In the genomic region with DNA sequence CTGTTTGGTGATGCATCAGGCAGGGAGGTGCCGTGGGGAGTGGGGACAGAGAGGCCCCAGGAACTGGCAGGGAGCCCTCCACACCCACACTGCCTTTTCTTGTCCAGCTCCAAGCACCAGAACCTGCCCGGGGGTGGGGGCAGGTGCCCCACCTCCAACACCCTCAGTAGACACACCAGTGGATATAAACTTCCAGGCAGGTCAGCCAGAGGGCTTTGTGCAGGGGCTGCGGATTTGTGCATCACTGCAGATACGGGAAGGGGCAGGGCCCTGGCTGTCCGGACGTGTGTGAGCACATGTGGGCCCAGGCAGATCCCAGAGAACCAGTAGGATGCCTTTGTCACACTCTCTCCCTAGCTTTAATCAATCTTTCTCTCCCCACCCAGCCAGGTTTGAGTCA, we compare ENCODE assay signal across 23 cellular contexts. TPM values are rescaled to one million over a fixed set of nuclear protein-coding genes. Genes with fewer than 3 reads are reported as not detected.
DNase-seq lines count a peak whose midpoint lies in the region; ATAC-seq, FAIRE-seq and TF ChIP-seq lines count a peak whose summit lies in the region.
"Had no signal": no experiment of that assay in that cellular context is flagged by ENCODE, and none has a peak within 500 bp of the region (broad histone marks: within the 10 kb centered on the region; RNA-seq: fewer than 3 reads in every experiment).

No MANE protein-coding gene starts in this region.

- H3K9me3 ChIP-seq in astrocyte (ENCODE audit: insufficient read depth, low read depth, low read length), result no peaks in the 10 kb centered on the region
- H3K9me3 ChIP-seq in H9 (ENCODE audit: control insufficient read depth, low read depth, low read length), result no peaks in the 10 kb centered on the region
- H3K9me3 ChIP-seq: ovary, testis had no signal

- no peaks in the 10 kb centered on the region for H3K23me2 ChIP-seq in H9 (ENCODE audit: insufficient read length, low read depth, low read length, poor library complexity, severe bottlenecking)

- H2AFZ ChIP-seq in astrocyte (ENCODE audit: low read depth, low read length) (no peak overlapping the region), H9 (ENCODE audit: low read length) (no peak overlapping the region)
- H2AFZ ChIP-seq: GM23248 had no signal

- no peak overlapping the region for H2BK120ac ChIP-seq in H9 (ENCODE audit: low read depth, low read length, poor library complexity, severe bottlenecking)

- H3K79me1 ChIP-seq in H9 (ENCODE audit: insufficient read depth, low read depth, low read length, poor library complexity, severe bottlenecking), result no peaks in the 10 kb centered on the region

- H3K9me3 Mint-ChIP-seq in astrocyte (ENCODE audit: unreplicated experiment) (no peaks in the 10 kb centered on the region), H9 (no peaks in the 10 kb centered on the region)
- H3K9me3 Mint-ChIP-seq: activated B cell treated with CpG ODN at 0.5 μM for 24 hours; activated CD8-positive, alpha-beta T cell treated with anti-CD3 and anti-CD28 coated beads for 36 hours; brain; naive B cell; stimulated activated naive B cell treated with anti-CD40 and anti-IgM and Interleukin-4, amounts not matched to agents 10 μg/mL and 1 μg/mL and 100 μg/mL, for 72 hours had no signal

- no peak overlapping the region for H3K56ac ChIP-seq in H9 (ENCODE audit: insufficient read length, low read depth, low read length)

- intact Hi-C loops in posterior vena cava (cut with DNase I), result no loop called here

- H3K79me2 ChIP-seq in astrocyte (ENCODE audit: insufficient read depth, low read length) (no peaks in the 10 kb centered on the region), H9 (ENCODE audit: insufficient read depth, low read length) (no peaks in the 10 kb centered on the region)

- no peak overlapping the region for H3T11ph ChIP-seq in H9 (ENCODE audit: low read length)

- H3K4me2 ChIP-seq in astrocyte (ENCODE audit: low read length), result no peak overlapping the region
- H3K4me2 ChIP-seq in H9 (ENCODE audit: insufficient read depth, insufficient read length, low read length), result no peak overlapping the region
- H3K4me2 ChIP-seq: KMS-11 had no signal

- no peak overlapping the region for H3K4me3 ChIP-seq in astrocyte (ENCODE audit: insufficient read depth, low read depth, low read length)
- H3K4me3 ChIP-seq: GM23248, ovary, testis had no signal

- H3K4me1 ChIP-seq in astrocyte (ENCODE audit: insufficient read depth, low read length), result peaks cover 3% of the 10 kb centered on the region
- H3K4me1 ChIP-seq in foreskin keratinocyte, result peaks cover 11% of the 10 kb centered on the region
- no peaks in the 10 kb centered on the region for H3K4me1 ChIP-seq in H9 (ENCODE audit: insufficient read depth, low read length)
- H3K4me1 ChIP-seq: testis had no signal

- H2BK20ac ChIP-seq in H9 (ENCODE audit: low read depth, low read length, poor library complexity, severe bottlenecking), result no peak overlapping the region

- no peak overlapping the region for H3K27ac ChIP-seq in astrocyte (ENCODE audit: low read depth, low read length)
- no peak overlapping the region for H3K27ac ChIP-seq in foreskin keratinocyte
- H3K27ac ChIP-seq in H9 (ENCODE audit: insufficient read length, low read depth, low read length), result no peak overlapping the region
- H3K27ac ChIP-seq: GM23248, KMS-11, ovary, testis had no signal

- peaks cover 4% of the 10 kb centered on the region for H3K27me3 Mint-ChIP-seq in astrocyte (ENCODE audit: low read depth, unreplicated experiment)
- no peaks in the 10 kb centered on the region; the same call in 1 of the 2 replicates for H3K27me3 Mint-ChIP-seq in H9 (ENCODE audit: low read depth)
- H3K27me3 Mint-ChIP-seq: activated B cell treated with CpG ODN at 0.5 μM for 24 hours; activated CD8-positive, alpha-beta T cell treated with anti-CD3 and anti-CD28 coated beads for 36 hours; naive B cell; stimulated activated naive B cell treated with anti-CD40 and anti-IgM and Interleukin-4, amounts not matched to agents 10 μg/mL and 1 μg/mL and 100 μg/mL, for 72 hours had no signal

- H3K4ac ChIP-seq in H9 (ENCODE audit: low read depth, low read length), result no peak overlapping the region

- no peaks in the 10 kb centered on the region for H3K27me3 ChIP-seq in astrocyte (ENCODE audit: insufficient read depth, low read length)
- H3K27me3 ChIP-seq in foreskin keratinocyte, result no peaks in the 10 kb centered on the region
- no peaks in the 10 kb centered on the region for H3K27me3 ChIP-seq in H9 (ENCODE audit: insufficient read depth, low read length)
- H3K27me3 ChIP-seq: ovary, testis had no signal

- WGBS in H9 (ENCODE audit: extremely low coverage, insufficient read length, low lambda C conversion rate), result no CpG with 5 or more reads among the region's 6 CpGs

- no peak overlapping the region for H3K23ac ChIP-seq in H9 (ENCODE audit: insufficient read length, low read depth, low read length)

- no peak overlapping the region for H4K5ac ChIP-seq in H9 (ENCODE audit: insufficient read length, low read depth, low read length)

- H4K20me1 ChIP-seq in astrocyte (ENCODE audit: insufficient read depth, low read length), result no peaks in the 10 kb centered on the region
- H4K20me1 ChIP-seq in H9 (ENCODE audit: control insufficient read depth, insufficient read depth, insufficient read length), result no peaks in the 10 kb centered on the region

- no peaks in the 10 kb centered on the region for H3K4me1 Mint-ChIP-seq in astrocyte (ENCODE audit: low read depth, unreplicated experiment)
- no peaks in the 10 kb centered on the region; a peak in 1 of 4 replicates for H3K4me1 Mint-ChIP-seq in H9
- H3K4me1 Mint-ChIP-seq: brain had no signal

- ATAC-seq in foreskin keratinocyte (peak; percentile 59), HG03520 (IDR thresholded peaks at IDR 0.05; ENCODE audit: unreplicated experiment) (no peak)
- ATAC-seq: activated CD8-positive, alpha-beta T cell treated with anti-CD3 and anti-CD28 coated beads for 36 hours; stimulated activated naive B cell treated with anti-CD40 and anti-IgM and Interleukin-4, amounts not matched to agents 10 μg/mL and 1 μg/mL and 100 μg/mL, for 72 hours had no signal

- H3K27ac Mint-ChIP-seq in astrocyte (ENCODE audit: unreplicated experiment) (no peak overlapping the region), H9 (peak overlapping the region in 1 of 3 experiments; percentile 75; a peak in 2 of 7 replicates)
- H3K27ac Mint-ChIP-seq: activated B cell treated with CpG ODN at 0.5 μM for 24 hours; activated CD8-positive, alpha-beta T cell treated with anti-CD3 and anti-CD28 coated beads for 36 hours; stimulated activated naive B cell treated with anti-CD40 and anti-IgM and Interleukin-4, amounts not matched to agents 10 μg/mL and 1 μg/mL and 100 μg/mL, for 72 hours had no signal

- no peak overlapping the region for H2BK15ac ChIP-seq in H9 (ENCODE audit: low read depth, low read length)

- no peak overlapping the region for H2AK5ac ChIP-seq in H9 (ENCODE audit: insufficient read length, low read length)

- H2BK5ac ChIP-seq in H9 (ENCODE audit: insufficient read length, low read length), result no peak overlapping the region

- H3K36me3 Mint-ChIP-seq in astrocyte (ENCODE audit: low read depth, unreplicated experiment) (peaks cover 33% of the 10 kb centered on the region), H9 (ENCODE audit: insufficient read depth in 1 of 3, low read depth in 3 of 3) (peaks cover 3 to 19% (median 14%) of the 10 kb centered on the region in 3 experiments; a peak in 5 of 7 replicates)

- no peak overlapping the region for H3K18ac ChIP-seq in H9 (ENCODE audit: insufficient read length, low read depth, low read length)

- H3K9ac ChIP-seq in astrocyte (ENCODE audit: low read length) (no peak overlapping the region), H9 (ENCODE audit: extremely low read depth, insufficient read length, low read length) (no peak overlapping the region)
- H3K9ac ChIP-seq: GM23248, KMS-11 had no signal

- no peak for FAIRE-seq in astrocyte (lab: Jason Lieb, UNC)
- FAIRE-seq: G401.6 had no signal

- peaks cover 7% of the 10 kb centered on the region for H3K36me3 ChIP-seq in astrocyte (ENCODE audit: insufficient read depth, low read length)
- H3K36me3 ChIP-seq: ovary had no signal

- H3K4me3 Mint-ChIP-seq in astrocyte (ENCODE audit: unreplicated experiment) (no peak overlapping the region), H9 (0 out of 5 replicates have a peak overlapping the region, but pooled peaks of 1 of the 2 experiments have one; percentile 14)
- H3K4me3 Mint-ChIP-seq: activated B cell treated with CpG ODN at 0.5 μM for 24 hours; activated CD8-positive, alpha-beta T cell treated with anti-CD3 and anti-CD28 coated beads for 36 hours; brain; naive B cell; stimulated activated naive B cell treated with anti-CD40 and anti-IgM and Interleukin-4, amounts not matched to agents 10 μg/mL and 1 μg/mL and 100 μg/mL, for 72 hours had no signal

- no peak overlapping the region for H3K14ac ChIP-seq in H9 (ENCODE audit: insufficient read depth, low read length)

- DNase-seq in HPDE6-E6E7 (ENCODE audit: extremely low spot score) (peak; percentile 56), astrocyte (ENCODE audit: low read depth) (peak; percentile 27), foreskin keratinocyte (peak in 1 of 2 donors; percentile 64), posterior vena cava (ENCODE audit: low spot score) (peak; percentile 74), hippocampal formation (lab: John Stamatoyannopoulos, UW) (no peak), H9 (no peak)
- DNase-seq: activated B cell treated with CpG ODN at 0.5 μM for 24 hours; activated CD8-positive, alpha-beta T cell treated with anti-CD3 and anti-CD28 coated beads for 36 hours; activated gamma-delta T cell; effector CD4-positive, alpha-beta T cell; GM23248; naive B cell; NCI-H146; NCI-H510A; NK-92 treated with Interleukin-12 subunit alpha and Interleukin-12 subunit beta, amount 100 ng/mL, for 24 hours; stimulated activated CD4-positive, alpha-beta T cell treated with anti-CD3 and anti-CD28 coated beads, Interleukin-4, amount 100 ng/mL, for 24 hours; stimulated activated naive B cell treated with anti-CD40 and anti-IgM and Interleukin-4, amounts not matched to agents 10 μg/mL and 1 μg/mL and 100 μg/mL, for 72 hours; testis had no signal

- no peak overlapping the region for H4K91ac ChIP-seq in H9 (ENCODE audit: insufficient read length, low read depth, low read length)

- H2BK12ac ChIP-seq in H9 (ENCODE audit: insufficient read length, low read depth, low read length), result no peak overlapping the region

- TF ChIP-seq CTCF in astrocyte (IDR thresholded peaks at IDR 0.05; ENCODE audit: insufficient read depth, low read depth, low read length), result no peak
- no peak for TF ChIP-seq CTCF in foreskin keratinocyte (conservative IDR thresholded peaks at IDR 0.05)
- TF ChIP-seq CTCF in H9 (conservative IDR thresholded peaks at IDR 0.05), result no peak

- H4K8ac ChIP-seq in H9 (replicated peaks; ENCODE audit: insufficient read length, low read depth, low read length), result no peak overlapping the region

RNA-seq across cellular contexts. Expression of gene TGM1, which starts 1.3 kb away (rescaled TPM):
- 3.8 and 4.8 TPM in 2 replicates for total RNA-seq in astrocyte
- total RNA-seq in foreskin keratinocyte, result 4.3 and 5.9 TPM in 2 replicates
- 4.4 and 7.4 TPM in 2 replicates for polyA plus RNA-seq in foreskin keratinocyte
- 1 to 10 TPM in 1 of 2 donors, under 1 TPM in 1; 0.14 to 1.7 TPM for total RNA-seq in posterior vena cava
- total RNA-seq in H9 (2021), result 1.8 and 2.9 TPM in 2 replicates

RNA-seq across cellular contexts. Expression of gene RABGGTA, which starts 7.1 kb away (rescaled TPM):
- total RNA-seq in astrocyte (26.6 and 27.3 TPM in 2 replicates), foreskin keratinocyte (35.1 and 40.1 TPM in 2 replicates), posterior vena cava (10 to 100 TPM; 14.5 to 17.3 TPM), H9 (2021) (25.6 and 26.1 TPM in 2 replicates)
- 34.1 and 37.7 TPM in 2 replicates for polyA plus RNA-seq in foreskin keratinocyte

RNA-seq across cellular contexts. Expression of gene TINF2, which starts 21.9 kb away (rescaled TPM):
- total RNA-seq in astrocyte, result 33.0 and 36.2 TPM in 2 replicates
- 40.5 and 43.5 TPM in 2 replicates for total RNA-seq in foreskin keratinocyte
- polyA plus RNA-seq in foreskin keratinocyte, result 36.7 and 38.7 TPM in 2 replicates
- 10 to 100 TPM; 77.8 to 85.1 TPM for total RNA-seq in posterior vena cava
- 41.3 and 47.6 TPM in 2 replicates for total RNA-seq in H9 (2021)

RNA-seq across cellular contexts. Expression of gene GMPR2, which starts 31.6 kb away (rescaled TPM):
- total RNA-seq in astrocyte, result 55.5 and 66.5 TPM in 2 replicates
- 72.3 and 77.2 TPM in 2 replicates for total RNA-seq in foreskin keratinocyte
- 59.1 and 71.7 TPM in 2 replicates for polyA plus RNA-seq in foreskin keratinocyte
- total RNA-seq in posterior vena cava, result 10 to 100 TPM; 34.4 to 42.0 TPM
- total RNA-seq in H9 (2021), result 84.7 and 86.9 TPM in 2 replicates

RNA-seq across cellular contexts. Expression of gene NEDD8, which starts 32.1 kb away (rescaled TPM):
- total RNA-seq in astrocyte (233 and 251 TPM in 2 replicates), foreskin keratinocyte (441 and 445 TPM in 2 replicates), posterior vena cava (100 to 1,000 TPM; 121 to 125 TPM), H9 (2021) (214 and 225 TPM in 2 replicates)
- polyA plus RNA-seq in foreskin keratinocyte, result 657 and 667 TPM in 2 replicates

Comparison
In these comparisons a context has a peak if more than half of its experiments do, and no peak if none do; other contexts are left out.
1. DNase-seq: peak in HPDE6-E6E7 (single experiment), astrocyte (single experiment) and posterior vena cava (single experiment); none in hippocampal formation (0 of 2) and H9 (single experiment).